15 cellular contexts compared by ENCODE assay signal in genomic region chr1:243490748-243491686, GRCh38.
DNase-seq lines count a peak whose midpoint lies in the region; ATAC-seq and TF ChIP-seq lines count a peak whose summit lies in the region.
"Had no signal": no experiment of that assay in that cellular context is flagged by ENCODE, and none has a peak within 500 bp of the region (broad histone marks: within the 10 kb centered on the region; RNA-seq: fewer than 3 reads in every experiment).

No MANE protein-coding gene starts in this region.

- no peak overlapping the region for H2BK15ac ChIP-seq in IMR-90 (ENCODE audit: low read depth, low read length)

- POLR2A ChIA-PET in IMR-90 (lab: Charles Lee; ENCODE audit: unreplicated experiment), result interaction anchor here (0.5 kb wide), 1 partner anchor 91 kb away, joined by 4 read pairs; no protein-coding TSS in a partner anchor

- CTCF ChIA-PET in IMR-90 (lab: Yijun Ruan, JAX), result no interaction called here

- no peak overlapping the region for H3K23ac ChIP-seq in IMR-90 (ENCODE audit: low read depth, low read length)

- H3K4me2 ChIP-seq in IMR-90 (ENCODE audit: low read depth, low read length), result no peak overlapping the region
- H3K4me2 ChIP-seq: neural progenitor cell had no signal

- peaks cover 0 to 3% of the 10 kb centered on the region in 2 donors for H3K4me1 Mint-ChIP-seq in effector memory CD8-positive, alpha-beta T cell (ENCODE audit: low read depth in 2 of 2)

- in situ Hi-C loops in IMR-90 (cut with MboI; ENCODE audit: low sequenced_read_pairs), result loop anchor here (25.0 kb wide), 1 partner anchor 796 kb away; no protein-coding TSS in a partner anchor

- 0 out of 2 replicates have a peak overlapping the region, but pooled peaks have one; percentile 60 for H4K5ac ChIP-seq in IMR-90 (ENCODE audit: low read depth, low read length)

- no peak overlapping the region for H2AFZ ChIP-seq in IMR-90 (replicated peaks; ENCODE audit: low read length, poor library complexity)
- H2AFZ ChIP-seq: neural progenitor cell had no signal

- no peak overlapping the region for H2BK120ac ChIP-seq in IMR-90 (ENCODE audit: low read depth, low read length)

- peaks cover 3% of the 10 kb centered on the region; the same call in 1 of the 2 replicates for H3K9me1 ChIP-seq in IMR-90 (ENCODE audit: insufficient read depth, low read length)

- no TSS peak for BruUV-seq in IMR-90 (replicated peaks; lab: Mats Ljungman, UMichigan)

- H3K18ac ChIP-seq in IMR-90 (ENCODE audit: low read depth, low read length), result peak overlapping the region; percentile 59; the same call in 1 of the 2 replicates

- H3K27ac Mint-ChIP-seq in effector memory CD8-positive, alpha-beta T cell, result peak overlapping the region; percentile 16 to 35
- H3K27ac Mint-ChIP-seq: neural progenitor cell had no signal

- peak; percentile 22 for ATAC-seq in IMR-90 (ENCODE audit: low read depth)
- ATAC-seq in effector memory CD8-positive, alpha-beta T cell (replicated peaks), result no peak
- no peak for ATAC-seq in lower lobe of right lung

- no peaks in the 10 kb centered on the region for H3K27me3 Mint-ChIP-seq in effector memory CD8-positive, alpha-beta T cell

- H3K27me3 ChIP-seq in IMR-90 (ENCODE audit: control insufficient read depth, insufficient read depth, low read length) (no peaks in the 10 kb centered on the region), lower lobe of right lung (ENCODE audit: low read depth) (no peaks in the 10 kb centered on the region)
- H3K27me3 ChIP-seq: neural progenitor cell had no signal

- no peak overlapping the region for H3K56ac ChIP-seq in IMR-90 (ENCODE audit: extremely low read depth, insufficient read depth, low read length)

- H4K20me1 ChIP-seq in IMR-90 (ENCODE audit: insufficient read depth, low read length), result no peaks in the 10 kb centered on the region

- no peaks in the 10 kb centered on the region for H3K9me3 ChIP-seq in IMR-90 (ENCODE audit: control insufficient read depth, insufficient read depth, low read length)
- H3K9me3 ChIP-seq in lower lobe of right lung, result no peaks in the 10 kb centered on the region

- intact Hi-C loops in IMR-90 (cut with micrococcal nuclease) (no loop called here), lower lobe of right lung (cut with DNase I) (no loop called here)

- no peak for TF ChIP-seq RAD21 in IMR-90 (IDR thresholded peaks at IDR 0.05; ENCODE audit: low read length)

- H3K27ac ChIP-seq in IMR-90 (ENCODE audit: insufficient read depth, low read length) (peak overlapping the region; percentile 54; the same call in 1 of the 2 replicates), lower lobe of right lung (peak overlapping the region; percentile 13)
- H3K27ac ChIP-seq: C4-2B, neural progenitor cell had no signal

- no peak overlapping the region for H4K91ac ChIP-seq in IMR-90 (ENCODE audit: insufficient read depth, low read depth, low read length)

- H2AK5ac ChIP-seq in IMR-90 (ENCODE audit: low read depth, low read length), result no peak overlapping the region; the same call in 1 of the 2 replicates

- H4K8ac ChIP-seq in IMR-90 (ENCODE audit: low read depth in 2 of 2, low read length in 2 of 2), result no peak overlapping the region

- no peaks in the 10 kb centered on the region; the same call in 1 of the 2 replicates for H3K36me3 ChIP-seq in IMR-90 (ENCODE audit: control insufficient read depth, insufficient read depth, low read length)
- H3K36me3 ChIP-seq in lower lobe of right lung, result peaks cover 23% of the 10 kb centered on the region
- H3K36me3 ChIP-seq: neural progenitor cell had no signal

- H3K79me1 ChIP-seq in IMR-90 (ENCODE audit: low read depth in 1 of 2, low read length in 2 of 2), result peaks cover 0 to 4% of the 10 kb centered on the region in 2 experiments; a peak in 1 of 4 replicates

- dilution Hi-C loops in IMR-90 (cut with HindIII; ENCODE audit: low sequenced_read_pairs, unreplicated experiment), result no loop called here

- TF ChIP-seq POLR2A in IMR-90 (IDR thresholded peaks at IDR 0.05; ENCODE audit: low read depth, low read length), result no peak

- H2BK20ac ChIP-seq in IMR-90 (ENCODE audit: low read depth, low read length), result no peak overlapping the region

- no peak overlapping the region for H3K4me3 Mint-ChIP-seq in effector memory CD8-positive, alpha-beta T cell
- H3K4me3 Mint-ChIP-seq: neural progenitor cell had no signal

- no peak overlapping the region for H3K9ac ChIP-seq in IMR-90 (ENCODE audit: low read depth, low read length)
- H3K9ac ChIP-seq: neural progenitor cell had no signal

- H3K14ac ChIP-seq in IMR-90 (replicated peaks; ENCODE audit: low read depth, low read length), result no peak overlapping the region

- H2BK5ac ChIP-seq in IMR-90 (ENCODE audit: low read depth, low read length, poor library complexity, severe bottlenecking), result no peak overlapping the region

- no peak overlapping the region for H3K4ac ChIP-seq in IMR-90 (ENCODE audit: low read depth, low read length)

- peak; percentile 78 for DNase-seq in AG09319 (ENCODE audit: extremely low read depth, low read depth)
- DNase-seq in IMR-90, result peak; percentile 77
- no peak for DNase-seq in effector memory CD8-positive, alpha-beta T cell
- no peak for DNase-seq in lower lobe of right lung
- no peak for DNase-seq in SW 1271 (lab: John Stamatoyannopoulos, UW)
- DNase-seq in hepatic stellate cell (ENCODE audit: low spot score), result no peak
- DNase-seq in amygdala (lab: John Stamatoyannopoulos, UW), result no peak
- no peak for DNase-seq in CD1c-positive myeloid dendritic cell (ENCODE audit: extremely low spot score)
- DNase-seq: GF-D8, kidney glomerular epithelial cell, NCI-H1417 treated with DMSO at 0.1 percent for 48 hours, NCI-H69, SHP77 treated with DMSO at 0.1 percent for 48 hours had no signal

- H3K36me3 Mint-ChIP-seq in effector memory CD8-positive, alpha-beta T cell (ENCODE audit: insufficient read depth), result peaks cover 11% of the 10 kb centered on the region

- H3K4me1 ChIP-seq in IMR-90 (ENCODE audit: control insufficient read depth, insufficient read depth, low read length) (peaks cover 18% of the 10 kb centered on the region), lower lobe of right lung (peaks cover 23% of the 10 kb centered on the region)

- 83% methylated on average over 2 of the region's 8 CpGs; no CpG with 5 or more reads in 1 of the 2 experiments for WGBS in IMR-90 (ENCODE audit: extremely low coverage in 2 of 2, insufficient read length in 1 of 2), 2 experiments

- H3K4me3 ChIP-seq in IMR-90 (ENCODE audit: insufficient read depth, low read depth, low read length), result no peak overlapping the region
- H3K4me3 ChIP-seq in lower lobe of right lung, result no peak overlapping the region
- H3K4me3 ChIP-seq: neural progenitor cell had no signal

- no peak overlapping the region for H2AK9ac ChIP-seq in IMR-90 (replicated peaks; ENCODE audit: low read depth, low read length, poor library complexity)

- TF ChIP-seq CTCF in AG09319 (IDR thresholded peaks at IDR 0.05; ENCODE audit: low read depth, low read length) (no peak), IMR-90 (conservative IDR thresholded peaks at IDR 0.05; ENCODE audit: low read depth, low read length) (no peak), lower lobe of right lung (IDR thresholded peaks at IDR 0.05) (no peak)

- H3K9me3 Mint-ChIP-seq in effector memory CD8-positive, alpha-beta T cell, result no peaks in the 10 kb centered on the region
- H3K9me3 Mint-ChIP-seq: neural progenitor cell had no signal

TF ChIP-seq in IMR-90, 13 proteins besides CTCF, POLR2A, EP300 and RAD21:
- TF ChIP-seq MAFK (IDR thresholded peaks at IDR 0.05; ENCODE audit: low read depth, low read length), result no peak
- no peak for TF ChIP-seq MXI1 (IDR thresholded peaks at IDR 0.05; ENCODE audit: borderline replicate concordance, low read depth, low read length)
- TF ChIP-seq, protein P1, sequence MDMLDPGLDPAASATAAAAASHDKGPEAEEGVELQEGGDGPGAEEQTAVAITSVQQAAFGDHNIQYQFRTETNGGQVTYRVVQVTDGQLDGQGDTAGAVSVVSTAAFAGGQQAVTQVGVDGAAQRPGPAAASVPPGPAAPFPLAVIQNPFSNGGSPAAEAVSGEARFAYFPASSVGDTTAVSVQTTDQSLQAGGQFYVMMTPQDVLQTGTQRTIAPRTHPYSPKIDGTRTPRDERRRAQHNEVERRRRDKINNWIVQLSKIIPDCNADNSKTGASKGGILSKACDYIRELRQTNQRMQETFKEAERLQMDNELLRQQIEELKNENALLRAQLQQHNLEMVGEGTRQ (IDR thresholded peaks at IDR 0.05; ENCODE audit: low read depth, low read length), result no peak
- TF ChIP-seq MAZ (IDR thresholded peaks at IDR 0.05; ENCODE audit: borderline replicate concordance, low read depth, low read length), result no peak
- TF ChIP-seq CEBPB (IDR thresholded peaks at IDR 0.05; ENCODE audit: low read depth, low read length), result no peak
- TF ChIP-seq RCOR1 (IDR thresholded peaks at IDR 0.05; ENCODE audit: insufficient replicate concordance, low read length), result no peak
- TF ChIP-seq, protein P2, sequence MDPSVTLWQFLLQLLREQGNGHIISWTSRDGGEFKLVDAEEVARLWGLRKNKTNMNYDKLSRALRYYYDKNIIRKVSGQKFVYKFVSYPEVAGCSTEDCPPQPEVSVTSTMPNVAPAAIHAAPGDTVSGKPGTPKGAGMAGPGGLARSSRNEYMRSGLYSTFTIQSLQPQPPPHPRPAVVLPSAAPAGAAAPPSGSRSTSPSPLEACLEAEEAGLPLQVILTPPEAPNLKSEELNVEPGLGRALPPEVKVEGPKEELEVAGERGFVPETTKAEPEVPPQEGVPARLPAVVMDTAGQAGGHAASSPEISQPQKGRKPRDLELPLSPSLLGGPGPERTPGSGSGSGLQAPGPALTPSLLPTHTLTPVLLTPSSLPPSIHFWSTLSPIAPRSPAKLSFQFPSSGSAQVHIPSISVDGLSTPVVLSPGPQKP (IDR thresholded peaks at IDR 0.05; ENCODE audit: borderline replicate concordance, low read depth, low read length), result no peak
- no peak for TF ChIP-seq BHLHE40 (IDR thresholded peaks at IDR 0.05; ENCODE audit: low read depth, low read length)
- no peak for TF ChIP-seq CHD1 (IDR thresholded peaks at IDR 0.05; ENCODE audit: low read depth, low read length)
- no peak for TF ChIP-seq SMC3 (IDR thresholded peaks at IDR 0.05; ENCODE audit: low read depth, low read length)
- no peak for TF ChIP-seq NFE2L2 (IDR thresholded peaks at IDR 0.05; ENCODE audit: low read depth, low read length)
- TF ChIP-seq FOS (IDR thresholded peaks at IDR 0.05; ENCODE audit: low read depth, low read length), result no peak
- TF ChIP-seq RFX5 (IDR thresholded peaks at IDR 0.05; ENCODE audit: low read depth, low read length), result no peak
TF ChIP-seq in IMR-90: peak in this region for 0.

Comparison
In these comparisons a context has a peak if more than half of its experiments do, and no peak if none do; other contexts are left out.
1. DNase-seq: peak in AG09319 (single experiment) and IMR-90 (single experiment); none in effector memory CD8-positive, alpha-beta T cell (0 of 3), lower lobe of right lung (single experiment), SW 1271 (0 of 2), hepatic stellate cell (single experiment), amygdala (0 of 56) and CD1c-positive myeloid dendritic cell (single experiment).